ENCODE assay signal across 9 cellular contexts in genomic region chr7:99579956-99580777, GRCh38. TPM values are rescaled to one million over a fixed set of nuclear protein-coding genes. Genes with fewer than 3 reads are reported as not detected.
DNase-seq lines count a peak whose midpoint lies in the region; ATAC-seq, FAIRE-seq and TF ChIP-seq lines count a peak whose summit lies in the region.
"Had no signal": no experiment of that assay in that cellular context is flagged by ENCODE, and none has a peak within 500 bp of the region (broad histone marks: within the 10 kb centered on the region; RNA-seq: fewer than 3 reads in every experiment).

No MANE protein-coding gene starts in this region.

- DNase-seq in AG08395 (ENCODE audit: low spot score), result peak; percentile 31
- peak; percentile 25 to 38 for DNase-seq in activated CD4-positive, alpha-beta T cell treated with anti-CD3 and anti-CD28 coated beads for 24 hours (ENCODE audit: low read depth in 2 of 2)
- DNase-seq in stimulated activated CD4-positive, alpha-beta T cell treated with anti-CD3 and anti-CD28 coated beads, Interleukin-4, amount 100 ng/mL, for 4 hours, result peak; percentile 52 to 63
- no peak for DNase-seq in urothelium cell line (ENCODE audit: low spot score)

- H3K79me2 ChIP-seq in KMS-11 (ENCODE audit: insufficient read depth, low read depth), result no peaks in the 10 kb centered on the region

- H4K20me1 ChIP-seq in KMS-11 (ENCODE audit: insufficient read depth), result no peaks in the 10 kb centered on the region

- WGBS in liver, result 6% methylated on average over 54 of the region's 54 CpGs

- no peaks in the 10 kb centered on the region for H3K27me3 ChIP-seq in KMS-11 (ENCODE audit: insufficient read depth, low read depth)
- no peaks in the 10 kb centered on the region for H3K27me3 ChIP-seq in liver (ENCODE audit: control insufficient read depth in 4 of 4, insufficient read depth in 4 of 4, low read length in 3 of 4)

- peak; percentile 8 to 44 for TF ChIP-seq RAD21 in liver (IDR thresholded peaks at IDR 0.05)

- H2AFZ ChIP-seq in KMS-11 (ENCODE audit: low read depth), result peak overlapping the region; percentile 68

- H3K4me2 ChIP-seq in KMS-11, result peak overlapping the region; percentile 97

- H3K9ac ChIP-seq in KMS-11 (peak overlapping the region; percentile 58), liver (ENCODE audit: low read depth in 1 of 2, low read length in 2 of 2) (no peak overlapping the region)

- H3K4me1 ChIP-seq in KMS-11 (ENCODE audit: low read depth, poor library complexity, severe bottlenecking) (peaks cover 47% of the 10 kb centered on the region), liver (ENCODE audit: control insufficient read depth in 4 of 4, insufficient read depth in 4 of 4, low read length in 3 of 4) (peaks cover 0 to 12% (median 6%) of the 10 kb centered on the region in 4 donors)

- no peak for ATAC-seq in HG03457 (IDR thresholded peaks at IDR 0.05; ENCODE audit: unreplicated experiment)

- H3K4me3 ChIP-seq in KMS-11 (IDR thresholded peaks at IDR 0.05; ENCODE audit: insufficient read depth, low read depth, low read length) (no peak overlapping the region), liver (ENCODE audit: low read depth in 1 of 3, low read length in 3 of 3) (peak overlapping the region; percentile 2 to 44 (median 32))

- H3K9me3 ChIP-seq in liver (ENCODE audit: control insufficient read depth in 4 of 4, low read length in 3 of 4), result no peaks in the 10 kb centered on the region

- H3K36me3 ChIP-seq in KMS-11 (ENCODE audit: insufficient read depth), result no peaks in the 10 kb centered on the region
- H3K36me3 ChIP-seq in liver (ENCODE audit: control insufficient read depth in 4 of 4, insufficient read depth in 3 of 4, low read depth in 1 of 4, low read length in 3 of 4), result no peaks in the 10 kb centered on the region

- no peak for FAIRE-seq in urothelium cell line (lab: Jason Lieb, UNC)
- FAIRE-seq: GM18507 had no signal

- peak overlapping the region; percentile 81 for H3K27ac ChIP-seq in KMS-11
- H3K27ac ChIP-seq in cingulate gyrus (ENCODE audit: low read depth, low read length), result peak overlapping the region; percentile 72
- no peak overlapping the region for H3K27ac ChIP-seq in liver (ENCODE audit: low read depth in 1 of 2, low read length in 2 of 2)

- peak; percentile 26; the same call in 1 of the 2 replicates for TF ChIP-seq CTCF in KMS-11 (conservative IDR thresholded peaks at IDR 0.05; ENCODE audit: low read depth, low read length)
- TF ChIP-seq CTCF in liver (IDR thresholded peaks at IDR 0.05; ENCODE audit: low read depth, low read length, missing input control), result no peak

TF ChIP-seq in liver, 16 proteins besides CTCF, POLR2A, EP300 and RAD21:
- no peak for TF ChIP-seq YY1 (IDR thresholded peaks at IDR 0.05)
- TF ChIP-seq FOXA1 (IDR thresholded peaks at IDR 0.05), result no peak
- TF ChIP-seq, protein P1, sequence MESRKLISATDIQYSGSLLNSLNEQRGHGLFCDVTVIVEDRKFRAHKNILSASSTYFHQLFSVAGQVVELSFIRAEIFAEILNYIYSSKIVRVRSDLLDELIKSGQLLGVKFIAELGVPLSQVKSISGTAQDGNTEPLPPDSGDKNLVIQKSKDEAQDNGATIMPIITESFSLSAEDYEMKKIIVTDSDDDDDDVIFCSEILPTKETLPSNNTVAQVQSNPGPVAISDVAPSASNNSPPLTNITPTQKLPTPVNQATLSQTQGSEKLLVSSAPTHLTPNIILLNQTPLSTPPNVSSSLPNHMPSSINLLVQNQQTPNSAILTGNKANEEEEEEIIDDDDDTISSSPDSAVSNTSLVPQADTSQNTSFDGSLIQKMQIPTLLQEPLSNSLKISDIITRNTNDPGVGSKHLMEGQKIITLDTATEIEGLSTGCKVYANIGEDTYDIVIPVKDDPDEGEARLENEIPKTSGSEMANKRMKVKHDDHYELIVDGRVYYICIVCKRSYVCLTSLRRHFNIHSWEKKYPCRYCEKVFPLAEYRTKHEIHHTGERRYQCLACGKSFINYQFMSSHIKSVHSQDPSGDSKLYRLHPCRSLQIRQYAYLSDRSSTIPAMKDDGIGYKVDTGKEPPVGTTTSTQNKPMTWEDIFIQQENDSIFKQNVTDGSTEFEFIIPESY (IDR thresholded peaks at IDR 0.05), result no peak
- no peak for TF ChIP-seq HNF4A (conservative IDR thresholded peaks at IDR 0.05)
- no peak for TF ChIP-seq GABPA (IDR thresholded peaks at IDR 0.05 in 1 of 2, conservative IDR thresholded peaks at IDR 0.05 in 1 of 2)
- TF ChIP-seq JUND (IDR thresholded peaks at IDR 0.05), result no peak
- TF ChIP-seq FOXA2 (IDR thresholded peaks at IDR 0.05), result no peak
- TF ChIP-seq NR2F2 (IDR thresholded peaks at IDR 0.05), result no peak
- TF ChIP-seq, protein P2, sequence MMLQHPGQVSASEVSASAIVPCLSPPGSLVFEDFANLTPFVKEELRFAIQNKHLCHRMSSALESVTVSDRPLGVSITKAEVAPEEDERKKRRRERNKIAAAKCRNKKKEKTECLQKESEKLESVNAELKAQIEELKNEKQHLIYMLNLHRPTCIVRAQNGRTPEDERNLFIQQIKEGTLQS (IDR thresholded peaks at IDR 0.05), result no peak
- no peak for TF ChIP-seq EGR1 (IDR thresholded peaks at IDR 0.05; ENCODE audit: low read depth in 2 of 2)
- no peak for TF ChIP-seq SP1 (IDR thresholded peaks at IDR 0.05)
- TF ChIP-seq MAX (IDR thresholded peaks at IDR 0.05), result no peak
- TF ChIP-seq REST (IDR thresholded peaks at IDR 0.05), result no peak
- TF ChIP-seq HNF4G (IDR thresholded peaks at IDR 0.05), result no peak
- TF ChIP-seq RXRA (IDR thresholded peaks at IDR 0.05), result no peak
- TF ChIP-seq TAF1 (conservative IDR thresholded peaks at IDR 0.05), result no peak

RNA-seq across cellular contexts. Expression of gene TMEM225B, which starts 17.9 kb away (rescaled TPM):
- total RNA-seq in liver, result under 1 TPM; 0.17 to 0.28 TPM
- polyA plus RNA-seq in liver, result under 1 TPM in 1 of 2 donors, not detected in 1; 0.10 TPM

RNA-seq across cellular contexts. Expression of gene ZNF655, which starts 21.7 kb away (rescaled TPM):
- 10 to 100 TPM; 37.2 to 59.7 TPM for total RNA-seq in liver
- polyA plus RNA-seq in liver, result 10 to 100 TPM; 15.9 to 27.6 TPM

RNA-seq across cellular contexts. Expression of gene FAM200A, which starts 28.3 kb away (rescaled TPM):
- total RNA-seq in liver, result 1 to 10 TPM; 2.4 to 4.6 TPM
- polyA plus RNA-seq in liver, result 1 to 10 TPM; 1.0 to 1.7 TPM

RNA-seq across cellular contexts. Expression of gene ZSCAN25, which starts 36.6 kb away (rescaled TPM):
- 10 to 100 TPM in 1 of 2 donors, 1 to 10 TPM in 1; 8.7 to 11.0 TPM for total RNA-seq in liver
- polyA plus RNA-seq in liver, result 1 to 10 TPM; 2.3 to 3.1 TPM

Comparison
In these comparisons a context has a peak if more than half of its experiments do, and no peak if none do; other contexts are left out.
1. H3K27ac ChIP-seq: peak in KMS-11 (single experiment) and cingulate gyrus (single experiment); none in liver (0 of 2).